9 cellular contexts compared by ENCODE assay signal in genomic region chr13:37863708-37864107, GRCh38. TPM values are rescaled to one million over a fixed set of nuclear protein-coding genes. Genes with fewer than 3 reads are reported as not detected.
"Had no signal": no experiment of that assay in that cellular context is flagged by ENCODE, and none has a peak within 500 bp of the region (broad histone marks: within the 10 kb centered on the region; RNA-seq: fewer than 3 reads in every experiment).

No MANE protein-coding gene starts in this region.

- H2AFZ ChIP-seq: GM23338 had no signal

- H3K36me3 ChIP-seq: HAP-1 had no signal

- H3K9ac ChIP-seq: KMS-11 had no signal

- H3K27ac Mint-ChIP-seq: GM23338, HFFc6 had no signal

- FAIRE-seq: HTR-8/SVneo had no signal

- H3K27ac ChIP-seq: KMS-11 had no signal

- ATAC-seq: GM23338, HCT116 had no signal

- H3K4me2 ChIP-seq: GM23338, KMS-11 had no signal

- H3K4me3 ChIP-seq: GM23338, HAP-1 had no signal

- H3K4me3 Mint-ChIP-seq: GM23338, HFFc6 had no signal

- DNase-seq: H7, HFFc6, KBM-7 had no signal

- H3K9me3 Mint-ChIP-seq: GM23338, HFFc6 had no signal

- H3K9me3 ChIP-seq: HAP-1 had no signal

RNA-seq across cellular contexts. Expression of gene TRPC4, which starts 5.9 kb away (rescaled TPM):
- total RNA-seq: HT-29 had no signal
